ENCODE assay signal across 14 cellular contexts in the genomic region with DNA sequence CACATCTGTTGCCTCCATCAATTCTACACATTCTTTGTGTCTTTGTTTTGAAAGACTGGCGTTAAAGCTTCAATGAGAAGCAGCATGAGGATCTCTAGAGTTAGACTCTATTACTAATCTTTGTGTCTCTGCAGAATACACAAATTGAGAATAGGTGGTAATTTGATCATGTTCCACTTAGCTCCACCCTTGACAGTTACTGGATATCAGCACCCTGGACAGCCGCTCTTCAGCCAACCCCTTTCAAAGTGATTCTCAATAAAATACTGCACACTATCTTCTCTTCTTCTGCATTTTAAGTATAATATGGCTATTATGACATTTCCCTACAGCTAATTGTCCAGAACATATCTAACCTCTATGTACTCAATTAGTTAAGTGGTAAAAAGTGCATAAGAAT. TPM values are rescaled to one million over a fixed set of nuclear protein-coding genes. Genes with fewer than 3 reads are reported as not detected.
DNase-seq lines count a peak whose midpoint lies in the region; ATAC-seq and TF ChIP-seq lines count a peak whose summit lies in the region.
"Had no signal": no experiment of that assay in that cellular context is flagged by ENCODE, and none has a peak within 500 bp of the region (broad histone marks: within the 10 kb centered on the region; RNA-seq: fewer than 3 reads in every experiment).

No MANE protein-coding gene starts in this region.

- ATAC-seq in GM21423 (IDR thresholded peaks at IDR 0.05; ENCODE audit: unreplicated experiment) (no peak), HG03460 (IDR thresholded peaks at IDR 0.05; ENCODE audit: unreplicated experiment) (no peak), body of pancreas (no peak)
- ATAC-seq: natural killer cell treated with Interleukin-12 subunit alpha and Interleukin-12 subunit beta and Interleukin-15 and Interleukin-18, amount 100 ng/mL, for 72 hours; stimulated activated naive B cell treated with anti-CD40 and anti-IgM and Interleukin-4, amounts not matched to agents 10 μg/mL and 1 μg/mL and 100 μg/mL, for 72 hours had no signal

- H2BK5ac ChIP-seq in mesenchymal stem cell (ENCODE audit: low read depth, low read length, poor library complexity, severe bottlenecking): no peak overlapping the region

- H3K27ac ChIP-seq in mesenchymal stem cell (ENCODE audit: low read length, poor library complexity, severe bottlenecking): no peak overlapping the region
- H3K27ac ChIP-seq in body of pancreas: no peak overlapping the region
- H3K27ac ChIP-seq: colonic mucosa, VCaP had no signal

- DNase-seq in NCI-H510A treated with DMSO at 0.1 percent for 48 hours (lab: John Stamatoyannopoulos, UW): peak; percentile 1
- no peak for DNase-seq in NCI-H510A (lab: John Stamatoyannopoulos, UW)
- DNase-seq in NB4 (ENCODE audit: low read depth): peak; percentile 31
- peak; percentile 60 for DNase-seq in astrocyte of the hippocampus (ENCODE audit: low read depth, low spot score)
- peak; percentile 2 for DNase-seq in mesenchymal stem cell
- no peak for DNase-seq in body of pancreas
- DNase-seq: colonic mucosa; stimulated activated naive B cell treated with anti-CD40 and anti-IgM and Interleukin-4, amounts not matched to agents 10 μg/mL and 1 μg/mL and 100 μg/mL, for 72 hours had no signal

- no peak overlapping the region for H2BK120ac ChIP-seq in mesenchymal stem cell (ENCODE audit: low read depth, low read length)

- H2AFZ ChIP-seq in mesenchymal stem cell (ENCODE audit: low read depth, low read length): no peak overlapping the region

- H3K36me3 ChIP-seq in mesenchymal stem cell (ENCODE audit: control insufficient read depth in 1 of 2, insufficient read depth in 2 of 2, low read depth in 1 of 2, low read length in 2 of 2) (no peaks in the 10 kb centered on the region), body of pancreas (replicated peaks in 1 of 2; ENCODE audit: insufficient read depth in 1 of 2, low read depth in 2 of 2) (no peaks in the 10 kb centered on the region)
- H3K36me3 ChIP-seq: colonic mucosa had no signal

- no peak overlapping the region for H3K23ac ChIP-seq in mesenchymal stem cell (ENCODE audit: low read length in 2 of 2)

- no peak overlapping the region for H2BK15ac ChIP-seq in mesenchymal stem cell (ENCODE audit: low read depth, poor library complexity, severe bottlenecking)

- TF ChIP-seq CTCF in NB4 (IDR thresholded peaks at IDR 0.05; ENCODE audit: low read depth, low read length) (no peak), body of pancreas (IDR thresholded peaks at IDR 0.05) (no peak)

- no peaks in the 10 kb centered on the region for H3K27me3 ChIP-seq in mesenchymal stem cell (ENCODE audit: control insufficient read depth in 1 of 2, insufficient read depth in 1 of 2, low read length in 2 of 2)
- no peaks in the 10 kb centered on the region for H3K27me3 ChIP-seq in body of pancreas
- H3K27me3 ChIP-seq: colonic mucosa had no signal

- no peaks in the 10 kb centered on the region for H3K4me1 ChIP-seq in mesenchymal stem cell (ENCODE audit: control insufficient read depth, insufficient read depth, low read depth, low read length)
- H3K4me1 ChIP-seq in body of pancreas: no peaks in the 10 kb centered on the region
- H3K4me1 ChIP-seq: colonic mucosa had no signal

- H2BK12ac ChIP-seq in mesenchymal stem cell (ENCODE audit: low read length in 2 of 2): no peak overlapping the region

- WGBS in mesenchymal stem cell: 67% methylated on average over 1 of the region's 2 CpGs
- WGBS in body of pancreas, 2 donors: 47 to 64% methylated on average over 2 of the region's 2 CpGs

- H3K14ac ChIP-seq in mesenchymal stem cell (ENCODE audit: low read length in 2 of 2): no peak overlapping the region

- H3K4me3 ChIP-seq in NB4 (ENCODE audit: low read depth, low read length) (no peak overlapping the region), mesenchymal stem cell (ENCODE audit: insufficient read depth in 1 of 2, low read depth in 1 of 2, low read length in 2 of 2) (no peak overlapping the region), body of pancreas (no peak overlapping the region)
- H3K4me3 ChIP-seq: colonic mucosa had no signal

- H4K8ac ChIP-seq in mesenchymal stem cell (ENCODE audit: low read length): no peak overlapping the region

- H3K9ac ChIP-seq in mesenchymal stem cell (ENCODE audit: low read length): no peak overlapping the region

- no peaks in the 10 kb centered on the region for H3K79me1 ChIP-seq in mesenchymal stem cell (replicated peaks; ENCODE audit: low read length, poor library complexity, severe bottlenecking)

- H2AK5ac ChIP-seq in mesenchymal stem cell (ENCODE audit: low read length, severe bottlenecking): no peak overlapping the region

- no peak for TF ChIP-seq POLR2A in NB4 (IDR thresholded peaks at IDR 0.05; ENCODE audit: extremely low read depth, insufficient read length)
- TF ChIP-seq POLR2A in body of pancreas (IDR thresholded peaks at IDR 0.05): no peak

- no peak overlapping the region for H3K4ac ChIP-seq in mesenchymal stem cell (ENCODE audit: low read depth in 1 of 2, low read length in 2 of 2)

- peaks cover 2% of the 10 kb centered on the region for H3K9me3 ChIP-seq in mesenchymal stem cell (ENCODE audit: control insufficient read depth, low read length)
- no peaks in the 10 kb centered on the region for H3K9me3 ChIP-seq in body of pancreas
- H3K9me3 ChIP-seq: colonic mucosa had no signal

- no peak overlapping the region for H3K4me2 ChIP-seq in mesenchymal stem cell (ENCODE audit: low read length, poor library complexity, severe bottlenecking)

- H4K91ac ChIP-seq in mesenchymal stem cell (ENCODE audit: low read length): no peak overlapping the region

- no peak overlapping the region for H3K18ac ChIP-seq in mesenchymal stem cell (ENCODE audit: low read depth in 1 of 2, low read length in 2 of 2)

- intact Hi-C loops in body of pancreas (cut with DNase I): no loop called here

RNA-seq across cellular contexts. Expression of gene CNR1, which starts 54.3 kb away (rescaled TPM):
- polyA plus RNA-seq in mesenchymal stem cell (2013, experiment 1 of 2): 0.06 TPM
- 0.01 TPM for polyA plus RNA-seq in mesenchymal stem cell (2013, experiment 2 of 2)
- 1 to 10 TPM; 2.6 to 6.6 TPM for total RNA-seq in body of pancreas
- total RNA-seq: activated T-helper 1 cell treated with anti-CD3 and anti-CD28 coated beads, Interleukin-12 subunit alpha, Interleukin-12 subunit beta, Interleukin-2, Interleukin-4 antibody, amounts not matched to agents 30 ng/mL and 10 ng/mL and 1 ng/mL, durations not matched to agents 14 hours and 24 hours and 36 hours; HT1080; natural killer cell treated with Interleukin-12 subunit alpha and Interleukin-12 subunit beta and Interleukin-15 and Interleukin-18, amount 100 ng/mL, for 72 hours had no signal

Comparison
In these comparisons a context has a peak if more than half of its experiments do, and no peak if none do; other contexts are left out.
1. DNase-seq: peak in NCI-H510A treated with DMSO at 0.1 percent for 48 hours (single experiment), NB4 (single experiment), astrocyte of the hippocampus (single experiment) and mesenchymal stem cell (single experiment); none in NCI-H510A (single experiment) and body of pancreas (0 of 4).